In the genomic region with DNA sequence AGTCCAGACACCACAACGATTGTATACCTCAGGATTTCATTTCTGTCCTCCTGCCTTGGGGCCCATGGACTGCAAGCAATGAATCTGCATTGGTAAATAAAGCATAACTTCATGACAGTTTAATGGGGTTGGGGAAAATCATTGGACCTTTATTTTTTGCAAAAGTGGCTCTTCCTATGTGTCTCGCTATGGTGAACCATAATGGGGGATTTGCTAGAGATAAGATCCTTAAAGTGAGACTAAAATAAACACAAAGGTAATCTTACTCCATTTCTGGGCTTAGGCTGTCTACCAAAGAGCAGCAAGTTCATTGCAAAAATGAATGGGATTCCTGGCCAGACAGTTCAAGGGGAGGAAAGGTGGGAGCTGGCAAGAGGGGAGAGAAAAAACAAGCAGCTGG, we compare ENCODE assay signal across 20 cellular contexts.
"Had no signal": no experiment of that assay in that cellular context is flagged by ENCODE, and none has a peak within 500 bp of the region (broad histone marks: within the 10 kb centered on the region; RNA-seq: fewer than 3 reads in every experiment).

No MANE protein-coding gene starts in this region.

- H3K27me3 Mint-ChIP-seq: dendritic cell treated with granulocyte-macrophage colony-stimulating factor and Interleukin-4, amounts not matched to agents 40 ng/mL and 50 ng/mL, for 4 days; stimulated activated memory B cell treated with anti-CD40 and anti-IgM and Interleukin-4, amounts not matched to agents 10 μg/mL and 1 μg/mL and 100 μg/mL, for 72 hours had no signal

- H3K4me1 Mint-ChIP-seq: naive B cell; stimulated activated memory B cell treated with anti-CD40 and anti-IgM and Interleukin-4, amounts not matched to agents 10 μg/mL and 1 μg/mL and 100 μg/mL, for 72 hours had no signal

- H3K27me3 ChIP-seq: esophagus muscularis mucosa, right atrium auricular region, testis, tibial artery had no signal

- H3K27ac Mint-ChIP-seq: dendritic cell treated with granulocyte-macrophage colony-stimulating factor and Interleukin-4, amounts not matched to agents 40 ng/mL and 50 ng/mL, for 4 days; nephron progenitor cell; stimulated activated memory B cell treated with anti-CD40 and anti-IgM and Interleukin-4, amounts not matched to agents 10 μg/mL and 1 μg/mL and 100 μg/mL, for 72 hours; type B pancreatic cell had no signal

- H3K4me1 ChIP-seq: esophagus muscularis mucosa, lower lobe of right lung, prostate gland, right atrium auricular region, testis, tibial artery had no signal

- H3K4me3 ChIP-seq: esophagus muscularis mucosa, lower lobe of right lung, prostate gland, right atrium auricular region, smooth muscle cell, testis, tibial artery had no signal

- H3K36me3 ChIP-seq: esophagus muscularis mucosa, lower lobe of right lung, prostate gland, right atrium auricular region, tibial artery had no signal

- H3K9me3 Mint-ChIP-seq: dendritic cell treated with granulocyte-macrophage colony-stimulating factor and Interleukin-4, amounts not matched to agents 40 ng/mL and 50 ng/mL, for 4 days; stimulated activated memory B cell treated with anti-CD40 and anti-IgM and Interleukin-4, amounts not matched to agents 10 μg/mL and 1 μg/mL and 100 μg/mL, for 72 hours had no signal

- H3K27ac ChIP-seq: esophagus muscularis mucosa, lower lobe of right lung, prostate gland, right atrium auricular region, testis, tibial artery had no signal

- H3K9me3 ChIP-seq: esophagus muscularis mucosa, lower lobe of right lung, prostate gland, right atrium auricular region, testis, tibial artery had no signal

- DNase-seq: central memory CD4-positive, alpha-beta T cell; effector CD8-positive, alpha-beta T cell; left cardiac atrium; left ventricle myocardium superior; lower lobe of right lung; naive B cell; nephron progenitor cell; stimulated activated CD4-positive, alpha-beta T cell treated with anti-CD3 and anti-CD28 coated beads, Interleukin-2, amount 100 ng/mL, for 24 hours; stimulated activated CD4-positive, alpha-beta T cell treated with anti-CD3 and anti-CD28 coated beads, Interleukin-4, amount 100 ng/mL, for 24 hours; stimulated activated naive CD8-positive, alpha-beta T cell treated with anti-CD3 and anti-CD28 coated beads, Interleukin-15, Interleukin-2, amounts not matched to agents 100 U/mL and 50 U/mL, for 24 hours; substantia nigra; testis; tibial artery had no signal

- H3K36me3 Mint-ChIP-seq: naive B cell; stimulated activated memory B cell treated with anti-CD40 and anti-IgM and Interleukin-4, amounts not matched to agents 10 μg/mL and 1 μg/mL and 100 μg/mL, for 72 hours; type B pancreatic cell had no signal

- H3K4me2 ChIP-seq: smooth muscle cell had no signal

- H3K4me3 Mint-ChIP-seq: dendritic cell treated with granulocyte-macrophage colony-stimulating factor and Interleukin-4, amounts not matched to agents 40 ng/mL and 50 ng/mL, for 4 days; naive B cell; nephron progenitor cell; stimulated activated memory B cell treated with anti-CD40 and anti-IgM and Interleukin-4, amounts not matched to agents 10 μg/mL and 1 μg/mL and 100 μg/mL, for 72 hours; type B pancreatic cell had no signal
